Comparison of ENCODE assay signal across 8 cellular contexts in genomic region chr3:141875374-141875892, GRCh38. TPM values are rescaled to one million over a fixed set of nuclear protein-coding genes. Genes with fewer than 3 reads are reported as not detected.
DNase-seq lines count a peak whose midpoint lies in the region; ATAC-seq and TF ChIP-seq lines count a peak whose summit lies in the region.

No MANE protein-coding gene starts in this region.

- peak overlapping the region; percentile 83 for H3K4me3 ChIP-seq in GM12865 (ENCODE audit: low read depth, low read length)
- peak overlapping the region; percentile 83 to 98 for H3K4me3 ChIP-seq in right atrium auricular region
- peak overlapping the region; percentile 95 to 96 for H3K4me3 ChIP-seq in prostate gland
- H3K4me3 ChIP-seq in urinary bladder (ENCODE audit: low read depth, low read length): peak overlapping the region; percentile 94

- intact Hi-C loops in prostate gland (cut with DNase I): loop anchor here (5.0 kb wide), 1 partner anchor 78 kb away; no protein-coding TSS in a partner anchor

- H3K27me3 ChIP-seq in right atrium auricular region (no peaks in the 10 kb centered on the region), prostate gland (replicated peaks; ENCODE audit: insufficient read depth) (no peaks in the 10 kb centered on the region)

- peak overlapping the region; percentile 100 for H3K27ac ChIP-seq in right atrium auricular region
- H3K27ac ChIP-seq in prostate gland: peak overlapping the region; percentile 97 to 99
- peak overlapping the region; percentile 99 for H3K27ac ChIP-seq in urinary bladder (ENCODE audit: low read depth)

- TF ChIP-seq CTCF in GM12865 (IDR thresholded peaks at IDR 0.05; ENCODE audit: insufficient read depth, low read depth, low read length, missing control alignments) (peak; percentile 79), right atrium auricular region (IDR thresholded peaks at IDR 0.05) (peak; percentile 84 to 92), prostate gland (IDR thresholded peaks at IDR 0.05) (peak; percentile 71 to 90 (median 81))

- ATAC-seq in HG02870 (IDR thresholded peaks at IDR 0.05; ENCODE audit: unreplicated experiment): peak; percentile 49

- H3K4me1 ChIP-seq in right atrium auricular region: peaks cover 0 to 17% of the 10 kb centered on the region in 2 donors
- peaks cover 11% of the 10 kb centered on the region for H3K4me1 ChIP-seq in prostate gland (replicated peaks)
- H3K4me1 ChIP-seq in urinary bladder (ENCODE audit: insufficient read depth): no peaks in the 10 kb centered on the region

- WGBS in prostate gland: 1% methylated on average over 19 of the region's 19 CpGs
- under 1% methylated on average over 19 of the region's 19 CpGs for WGBS in urinary bladder

- TF ChIP-seq POLR2A in prostate gland (IDR thresholded peaks at IDR 0.05): no peak

- no peaks in the 10 kb centered on the region for H3K36me3 ChIP-seq in right atrium auricular region
- no peaks in the 10 kb centered on the region for H3K36me3 ChIP-seq in prostate gland
- no peaks in the 10 kb centered on the region for H3K36me3 ChIP-seq in urinary bladder (ENCODE audit: insufficient read depth)

- H3K9me3 ChIP-seq in right atrium auricular region: no peaks in the 10 kb centered on the region
- no peaks in the 10 kb centered on the region for H3K9me3 ChIP-seq in prostate gland

- DNase-seq in GM12865 (ENCODE audit: low read depth): peak; percentile 86
- peak; percentile 86 for DNase-seq in NCI-H1694 treated with DMSO at 0.1 percent for 48 hours (lab: John Stamatoyannopoulos, UW)
- peak; percentile 61 to 89 (median 71) for DNase-seq in T-helper 2 cell
- DNase-seq in amygdala (lab: John Stamatoyannopoulos, UW): peak in 55 of 56 donors; percentile 18 to 85 (median 68)
- DNase-seq in right atrium auricular region (ENCODE audit: low spot score): peak; percentile 88
- DNase-seq in prostate gland (ENCODE audit: low spot score): peak; percentile 91

RNA-seq across cellular contexts. Expression of gene ATP1B3, which starts 1.0 kb away (rescaled TPM):
- total RNA-seq in right atrium auricular region (10 to 100 TPM; 33.7 to 44.7 TPM), prostate gland (10 to 100 TPM; 47.7 to 51.2 TPM), urinary bladder (21.8 TPM)
- 75.8 TPM for polyA plus RNA-seq in urinary bladder

Comparison
In these comparisons a context has a peak if more than half of its experiments do, and no peak if none do; other contexts are left out.
1. Peak in every context shown above with its lines: DNase-seq, ATAC-seq, H3K4me3 ChIP-seq and H3K27ac ChIP-seq.